ENCODE assay signal across 24 cellular contexts in genomic region chr2:149849133-149849532, GRCh38.
"Had no signal": no experiment of that assay in that cellular context is flagged by ENCODE, and none has a peak within 500 bp of the region (broad histone marks: within the 10 kb centered on the region; RNA-seq: fewer than 3 reads in every experiment).

No MANE protein-coding gene starts in this region.

- H3K27ac ChIP-seq: left ventricle myocardium inferior, ovary, right atrium auricular region, right lobe of liver, tibial nerve, vagina had no signal

- H3K36me3 ChIP-seq: left ventricle myocardium inferior, ovary, right atrium auricular region, right lobe of liver, vagina had no signal

- H3K9me3 ChIP-seq: left ventricle myocardium inferior, mucosa of descending colon, ovary, right atrium auricular region, right lobe of liver, tibial nerve, vagina had no signal

- DNase-seq: hypothalamus; immature natural killer cell; islet precursor cell; left ventricle myocardium inferior; mesendoderm; midbrain; mucosa of descending colon; naive thymus-derived CD4-positive, alpha-beta T cell; ovary; right lobe of liver; stimulated activated CD4-positive, alpha-beta T cell treated with anti-CD3 and anti-CD28 coated beads, Interleukin-1b, Interleukin-23, amount 100 ng/mL, for 48 hours; stimulated activated CD4-positive, alpha-beta T cell treated with anti-CD3 and anti-CD28 coated beads, Interleukin-2, amount 100 ng/mL, for 48 hours; stimulated activated CD4-positive, alpha-beta T cell treated with anti-CD3 and anti-CD28 coated beads, Interleukin-4, amount 100 ng/mL, for 4 hours; stimulated activated CD8-positive, alpha-beta memory T cell treated with anti-CD3 and anti-CD28 coated beads, Interleukin-4, amount 100 ng/mL, for 48 hours; stimulated activated naive CD4-positive, alpha-beta T cell treated with Interleukin-2 at 50 U/mL for 16 hours; stimulated activated naive CD8-positive, alpha-beta T cell treated with anti-CD3 and anti-CD28 coated beads, Interleukin-15, amount 100 ng/mL, for 72 hours; substantia nigra had no signal

- ATAC-seq: mucosa of descending colon; naive thymus-derived CD4-positive, alpha-beta T cell; natural killer cell treated with Interleukin-12 subunit alpha and Interleukin-12 subunit beta and Interleukin-15 and Interleukin-18, amount 100 ng/mL, for 72 hours; right lobe of liver; stimulated activated memory B cell treated with anti-CD40 and anti-IgM and Interleukin-4, amounts not matched to agents 10 μg/mL and 1 μg/mL and 100 μg/mL, for 72 hours; stimulated activated naive CD8-positive, alpha-beta T cell treated with anti-CD3 and anti-CD28 coated beads, Interleukin-15, amount 100 ng/mL, for 72 hours had no signal

- H3K4me1 ChIP-seq: left ventricle myocardium inferior, right atrium auricular region, right lobe of liver, tibial nerve, vagina had no signal

- H3K27me3 ChIP-seq: ovary, right atrium auricular region, right lobe of liver, tibial nerve, vagina had no signal

- H3K4me3 ChIP-seq: left ventricle myocardium inferior, lung, mucosa of descending colon, ovary, right atrium auricular region, right lobe of liver, smooth muscle cell, tibial nerve, vagina had no signal

- H3K4me2 ChIP-seq: smooth muscle cell had no signal
